Comparison of ENCODE assay signal across 11 cellular contexts in genomic region chr1:115729765-115730164, GRCh38.
DNase-seq lines count a peak whose midpoint lies in the region; ATAC-seq lines count a peak whose summit lies in the region.
"Had no signal": no experiment of that assay in that cellular context is flagged by ENCODE, and none has a peak within 500 bp of the region (broad histone marks: within the 10 kb centered on the region; RNA-seq: fewer than 3 reads in every experiment).

No MANE protein-coding gene starts in this region.

- ATAC-seq in GM18498 (IDR thresholded peaks at IDR 0.05; ENCODE audit: unreplicated experiment) = peak; percentile 98
- peak; percentile 86 for ATAC-seq in GM19455 (IDR thresholded peaks at IDR 0.05; ENCODE audit: unreplicated experiment)
- peak; percentile 99 for ATAC-seq in HG02884 (IDR thresholded peaks at IDR 0.05; ENCODE audit: unreplicated experiment)
- peak; percentile 93 for ATAC-seq in HG03571 (IDR thresholded peaks at IDR 0.05; ENCODE audit: unreplicated experiment)
- ATAC-seq in stimulated activated naive CD8-positive, alpha-beta T cell treated with anti-CD3 and anti-CD28 coated beads, Interleukin-15, amount 100 ng/mL, for 72 hours = no peak
- ATAC-seq: activated T-helper 17 cell treated with anti-CD3 and anti-CD28 coated beads, Interleukin-2, amount 50 U/mL, for 72 hours had no signal

- no peak overlapping the region for H3K27ac Mint-ChIP-seq in stimulated activated naive CD8-positive, alpha-beta T cell treated with anti-CD3 and anti-CD28 coated beads, Interleukin-15, amount 100 ng/mL, for 72 hours
- H3K27ac Mint-ChIP-seq: activated T-helper 17 cell treated with anti-CD3 and anti-CD28 coated beads, Interleukin-2, amount 50 U/mL, for 72 hours had no signal

- no peaks in the 10 kb centered on the region for H3K4me1 Mint-ChIP-seq in stimulated activated naive CD8-positive, alpha-beta T cell treated with anti-CD3 and anti-CD28 coated beads, Interleukin-15, amount 100 ng/mL, for 72 hours
- H3K4me1 Mint-ChIP-seq: activated T-helper 17 cell treated with anti-CD3 and anti-CD28 coated beads, Interleukin-2, amount 50 U/mL, for 72 hours had no signal

- H3K9me3 Mint-ChIP-seq in stimulated activated naive CD8-positive, alpha-beta T cell treated with anti-CD3 and anti-CD28 coated beads, Interleukin-15, amount 100 ng/mL, for 72 hours = no peaks in the 10 kb centered on the region
- H3K9me3 Mint-ChIP-seq: activated T-helper 17 cell treated with anti-CD3 and anti-CD28 coated beads, Interleukin-2, amount 50 U/mL, for 72 hours had no signal

- no peaks in the 10 kb centered on the region for H3K27me3 Mint-ChIP-seq in stimulated activated naive CD8-positive, alpha-beta T cell treated with anti-CD3 and anti-CD28 coated beads, Interleukin-15, amount 100 ng/mL, for 72 hours

- DNase-seq in NOMO-1 (lab: John Stamatoyannopoulos, UW; ENCODE audit: unreplicated experiment in 2 of 2) (no peak), NCI-H2171 treated with DMSO at 0.1 percent for 48 hours (lab: John Stamatoyannopoulos, UW) (no peak), NCI-H2107 treated with DMSO at 0.1 percent for 48 hours (lab: John Stamatoyannopoulos, UW; ENCODE audit: unreplicated experiment) (no peak)
- DNase-seq in stimulated activated naive CD8-positive, alpha-beta T cell treated with anti-CD3 and anti-CD28 coated beads, Interleukin-15, amount 100 ng/mL, for 72 hours = no peak
- DNase-seq: kidney glomerular epithelial cell, NCI-H2029 had no signal

- no peak overlapping the region for H3K4me3 Mint-ChIP-seq in stimulated activated naive CD8-positive, alpha-beta T cell treated with anti-CD3 and anti-CD28 coated beads, Interleukin-15, amount 100 ng/mL, for 72 hours
- H3K4me3 Mint-ChIP-seq: activated T-helper 17 cell treated with anti-CD3 and anti-CD28 coated beads, Interleukin-2, amount 50 U/mL, for 72 hours had no signal
